In genomic region chrX:50839730-50840129, GRCh38 we compare ENCODE assay signal across 6 cellular contexts. TPM values are rescaled to one million over a fixed set of nuclear protein-coding genes. Genes with fewer than 3 reads are reported as not detected.
"Had no signal": no experiment of that assay in that cellular context is flagged by ENCODE, and none has a peak within 500 bp of the region (broad histone marks: within the 10 kb centered on the region; RNA-seq: fewer than 3 reads in every experiment).

No MANE protein-coding gene starts in this region.

- H3K27ac ChIP-seq: HL-60 had no signal

- H3K4me3 ChIP-seq: K562 had no signal

- H3K27ac Mint-ChIP-seq: IgD-negative memory B cell had no signal

- ATAC-seq: HepG2, K562 had no signal

- H3K4me3 Mint-ChIP-seq: IgD-negative memory B cell had no signal

- DNase-seq: IMR-90, KBM-7 had no signal

RNA-seq across cellular contexts. Expression of gene SHROOM4, which starts 25.7 kb away (rescaled TPM):
- total RNA-seq: K562 had no signal
- polyA plus RNA-seq: IgD-negative memory B cell, K562 had no signal
